ENCODE assay signal across 24 cellular contexts in the genomic region with DNA sequence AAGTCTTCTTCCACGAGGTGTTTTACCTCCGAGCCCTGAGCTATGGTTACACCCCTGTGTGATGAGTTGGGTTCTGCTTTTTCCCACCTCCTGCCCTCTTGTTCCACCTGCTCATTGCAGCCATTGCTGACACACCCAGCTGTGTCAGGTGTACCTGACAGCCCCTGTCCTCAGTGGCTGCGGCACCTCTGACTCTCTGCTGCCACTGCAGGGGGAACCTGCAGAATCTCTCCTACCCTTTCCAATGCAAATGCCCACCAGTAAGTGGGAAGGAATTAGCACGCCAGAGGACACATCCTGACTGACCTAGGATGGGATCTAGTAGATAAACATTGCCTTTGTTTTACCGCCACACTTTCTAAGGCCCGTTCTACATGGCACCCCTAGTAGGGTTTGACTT.
DNase-seq lines count a peak whose midpoint lies in the region; ATAC-seq and TF ChIP-seq lines count a peak whose summit lies in the region.
"Had no signal": no experiment of that assay in that cellular context is flagged by ENCODE, and none has a peak within 500 bp of the region (broad histone marks: within the 10 kb centered on the region; RNA-seq: fewer than 3 reads in every experiment).

No MANE protein-coding gene starts in this region.

- no peak overlapping the region for H3K27ac Mint-ChIP-seq in WTC11
- H3K27ac Mint-ChIP-seq: activated B cell treated with CpG ODN at 0.5 μM for 24 hours; activated naive CD4-positive, alpha-beta T cell treated with anti-CD3 and anti-CD28 coated beads, Interleukin-2, amount 50 U/mL, for 24 hours; CD8-positive, alpha-beta T cell; naive thymus-derived CD8-positive, alpha-beta T cell had no signal

- peaks cover 16% of the 10 kb centered on the region for H3K4me1 Mint-ChIP-seq in WTC11
- H3K4me1 Mint-ChIP-seq: activated B cell treated with CpG ODN at 0.5 μM for 24 hours; activated naive CD4-positive, alpha-beta T cell treated with anti-CD3 and anti-CD28 coated beads, Interleukin-2, amount 50 U/mL, for 24 hours; naive thymus-derived CD8-positive, alpha-beta T cell had no signal

- no peak overlapping the region for H3K4me3 Mint-ChIP-seq in WTC11
- H3K4me3 Mint-ChIP-seq: activated B cell treated with CpG ODN at 0.5 μM for 24 hours; activated naive CD4-positive, alpha-beta T cell treated with anti-CD3 and anti-CD28 coated beads, Interleukin-2, amount 50 U/mL, for 24 hours; CD8-positive, alpha-beta T cell; naive thymus-derived CD8-positive, alpha-beta T cell had no signal

- ATAC-seq in WTC11, result peak; percentile 91
- ATAC-seq: CD8-positive, alpha-beta T cell; foreskin keratinocyte; left lung; naive thymus-derived CD8-positive, alpha-beta T cell; SK-N-SH treated with all-trans-retinoic acid at 6 μM for 48 hours had no signal

- H3K9me3 Mint-ChIP-seq in WTC11, result no peaks in the 10 kb centered on the region
- H3K9me3 Mint-ChIP-seq: activated B cell treated with CpG ODN at 0.5 μM for 24 hours; activated naive CD4-positive, alpha-beta T cell treated with anti-CD3 and anti-CD28 coated beads, Interleukin-2, amount 50 U/mL, for 24 hours; CD8-positive, alpha-beta T cell; naive thymus-derived CD8-positive, alpha-beta T cell had no signal

- no peaks in the 10 kb centered on the region; the same call in 1 of the 2 replicates for H3K27me3 Mint-ChIP-seq in WTC11 (ENCODE audit: low read depth)
- H3K27me3 Mint-ChIP-seq: activated B cell treated with CpG ODN at 0.5 μM for 24 hours; activated naive CD4-positive, alpha-beta T cell treated with anti-CD3 and anti-CD28 coated beads, Interleukin-2, amount 50 U/mL, for 24 hours had no signal

- no peaks in the 10 kb centered on the region for H3K36me3 Mint-ChIP-seq in WTC11
- H3K36me3 Mint-ChIP-seq: activated naive CD4-positive, alpha-beta T cell treated with anti-CD3 and anti-CD28 coated beads, Interleukin-2, amount 50 U/mL, for 24 hours; CD8-positive, alpha-beta T cell; naive thymus-derived CD8-positive, alpha-beta T cell had no signal

- POLR2A ChIA-PET in WTC11 (lab: Charles Lee), result no interaction called here

- CTCF ChIA-PET in WTC11 (lab: Charles Lee), result interaction anchor here (1.5 to 1.8 kb wide), 2 partner anchors 15 to 459 kb away, joined by 4 to 5 read pairs; no protein-coding TSS in a partner anchor

- no peak for TF ChIP-seq CTCF in WTC11 (IDR thresholded peaks at IDR 0.05)

- DNase-seq in NCI-H1105 treated with DMSO at 0.1 percent for 48 hours (lab: John Stamatoyannopoulos, UW) (peak; percentile 65), NCI-H1105 (lab: John Stamatoyannopoulos, UW) (no peak), SIG-M5 treated with dmso at 0.1 percent for 504 hours (lab: John Stamatoyannopoulos, UW; ENCODE audit: unreplicated experiment) (peak; percentile 0), SIG-M5 (lab: John Stamatoyannopoulos, UW) (no peak), WTC11 (ENCODE audit: low spot score) (peak; percentile 33), NCI-H69 (lab: John Stamatoyannopoulos, UW) (no peak)
- no peak for DNase-seq in NK-92 treated with Interleukin-12 subunit alpha and Interleukin-12 subunit beta, amount 100 ng/mL, for 24 hours (lab: John Stamatoyannopoulos, UW)
- no peak for DNase-seq in stimulated activated CD4-positive, alpha-beta T cell treated with anti-CD3 and anti-CD28 coated beads, Interleukin-4, amount 100 ng/mL, for 1 hour
- DNase-seq: activated B cell treated with CpG ODN at 0.5 μM for 24 hours; activated CD4-positive, alpha-beta T cell treated with anti-CD3 and anti-CD28 coated beads, Interleukin-2, amount 50 U/mL, for 4 hours; activated CD8-positive, alpha-beta memory T cell treated with anti-CD3 and anti-CD28 coated beads, Interleukin-2, amount 50 U/mL, for 4 hours; CD8-positive, alpha-beta T cell; DMS79; effector memory CD4-positive, alpha-beta T cell; foreskin keratinocyte; GOT3; left lung; midbrain; naive thymus-derived CD8-positive, alpha-beta T cell; NCI-H1048; stimulated activated CD4-positive, alpha-beta T cell treated with anti-CD3 and anti-CD28 coated beads, Interleukin-1b, Interleukin-23, amount 100 ng/mL, for 48 hours; upper lobe of left lung had no signal

TF ChIP-seq in WTC11, 78 proteins besides CTCF, POLR2A, EP300 and RAD21 (continues in another document):
- TF ChIP-seq SP1 (CRISPR knock-in tag; conservative IDR thresholded peaks at IDR 0.05) (no peak), ZNF232 (CRISPR knock-in tag; IDR thresholded peaks at IDR 0.05) (no peak), GABPB1 (CRISPR knock-in tag; IDR thresholded peaks at IDR 0.05) (no peak), FOXJ3 (CRISPR knock-in tag; IDR thresholded peaks at IDR 0.05; ENCODE audit: borderline replicate concordance) (no peak), CREB1 (CRISPR knock-in tag; IDR thresholded peaks at IDR 0.05) (no peak), ZNF317 (CRISPR knock-in tag; IDR thresholded peaks at IDR 0.05; ENCODE audit: borderline replicate concordance, low read depth) (0 out of 2 replicates have a peak, but pooled peaks have one; percentile 24), TEAD1 (CRISPR knock-in tag; IDR thresholded peaks at IDR 0.05) (0 out of 2 replicates have a peak, but pooled peaks have one; percentile 20)
- TF ChIP-seq, protein P1, sequence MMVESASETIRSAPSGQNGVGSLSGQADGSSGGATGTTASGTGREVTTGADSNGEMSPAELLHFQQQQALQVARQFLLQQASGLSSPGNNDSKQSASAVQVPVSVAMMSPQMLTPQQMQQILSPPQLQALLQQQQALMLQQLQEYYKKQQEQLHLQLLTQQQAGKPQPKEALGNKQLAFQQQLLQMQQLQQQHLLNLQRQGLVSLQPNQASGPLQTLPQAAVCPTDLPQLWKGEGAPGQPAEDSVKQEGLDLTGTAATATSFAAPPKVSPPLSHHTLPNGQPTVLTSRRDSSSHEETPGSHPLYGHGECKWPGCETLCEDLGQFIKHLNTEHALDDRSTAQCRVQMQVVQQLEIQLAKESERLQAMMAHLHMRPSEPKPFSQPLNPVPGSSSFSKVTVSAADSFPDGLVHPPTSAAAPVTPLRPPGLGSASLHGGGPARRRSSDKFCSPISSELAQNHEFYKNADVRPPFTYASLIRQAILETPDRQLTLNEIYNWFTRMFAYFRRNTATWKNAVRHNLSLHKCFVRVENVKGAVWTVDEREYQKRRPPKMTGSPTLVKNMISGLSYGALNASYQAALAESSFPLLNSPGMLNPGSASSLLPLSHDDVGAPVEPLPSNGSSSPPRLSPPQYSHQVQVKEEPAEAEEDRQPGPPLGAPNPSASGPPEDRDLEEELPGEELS (CRISPR knock-in tag; IDR thresholded peaks at IDR 0.05), result no peak
- TF ChIP-seq, protein P2, sequence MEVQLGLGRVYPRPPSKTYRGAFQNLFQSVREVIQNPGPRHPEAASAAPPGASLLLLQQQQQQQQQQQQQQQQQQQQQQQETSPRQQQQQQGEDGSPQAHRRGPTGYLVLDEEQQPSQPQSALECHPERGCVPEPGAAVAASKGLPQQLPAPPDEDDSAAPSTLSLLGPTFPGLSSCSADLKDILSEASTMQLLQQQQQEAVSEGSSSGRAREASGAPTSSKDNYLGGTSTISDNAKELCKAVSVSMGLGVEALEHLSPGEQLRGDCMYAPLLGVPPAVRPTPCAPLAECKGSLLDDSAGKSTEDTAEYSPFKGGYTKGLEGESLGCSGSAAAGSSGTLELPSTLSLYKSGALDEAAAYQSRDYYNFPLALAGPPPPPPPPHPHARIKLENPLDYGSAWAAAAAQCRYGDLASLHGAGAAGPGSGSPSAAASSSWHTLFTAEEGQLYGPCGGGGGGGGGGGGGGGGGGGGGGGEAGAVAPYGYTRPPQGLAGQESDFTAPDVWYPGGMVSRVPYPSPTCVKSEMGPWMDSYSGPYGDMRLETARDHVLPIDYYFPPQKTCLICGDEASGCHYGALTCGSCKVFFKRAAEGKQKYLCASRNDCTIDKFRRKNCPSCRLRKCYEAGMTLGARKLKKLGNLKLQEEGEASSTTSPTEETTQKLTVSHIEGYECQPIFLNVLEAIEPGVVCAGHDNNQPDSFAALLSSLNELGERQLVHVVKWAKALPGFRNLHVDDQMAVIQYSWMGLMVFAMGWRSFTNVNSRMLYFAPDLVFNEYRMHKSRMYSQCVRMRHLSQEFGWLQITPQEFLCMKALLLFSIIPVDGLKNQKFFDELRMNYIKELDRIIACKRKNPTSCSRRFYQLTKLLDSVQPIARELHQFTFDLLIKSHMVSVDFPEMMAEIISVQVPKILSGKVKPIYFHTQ (CRISPR knock-in tag; IDR thresholded peaks at IDR 0.05), result no peak
- TF ChIP-seq, protein P3, sequence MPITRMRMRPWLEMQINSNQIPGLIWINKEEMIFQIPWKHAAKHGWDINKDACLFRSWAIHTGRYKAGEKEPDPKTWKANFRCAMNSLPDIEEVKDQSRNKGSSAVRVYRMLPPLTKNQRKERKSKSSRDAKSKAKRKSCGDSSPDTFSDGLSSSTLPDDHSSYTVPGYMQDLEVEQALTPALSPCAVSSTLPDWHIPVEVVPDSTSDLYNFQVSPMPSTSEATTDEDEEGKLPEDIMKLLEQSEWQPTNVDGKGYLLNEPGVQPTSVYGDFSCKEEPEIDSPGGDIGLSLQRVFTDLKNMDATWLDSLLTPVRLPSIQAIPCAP (CRISPR knock-in tag; IDR thresholded peaks at IDR 0.05), result no peak
- TF ChIP-seq, protein P4, sequence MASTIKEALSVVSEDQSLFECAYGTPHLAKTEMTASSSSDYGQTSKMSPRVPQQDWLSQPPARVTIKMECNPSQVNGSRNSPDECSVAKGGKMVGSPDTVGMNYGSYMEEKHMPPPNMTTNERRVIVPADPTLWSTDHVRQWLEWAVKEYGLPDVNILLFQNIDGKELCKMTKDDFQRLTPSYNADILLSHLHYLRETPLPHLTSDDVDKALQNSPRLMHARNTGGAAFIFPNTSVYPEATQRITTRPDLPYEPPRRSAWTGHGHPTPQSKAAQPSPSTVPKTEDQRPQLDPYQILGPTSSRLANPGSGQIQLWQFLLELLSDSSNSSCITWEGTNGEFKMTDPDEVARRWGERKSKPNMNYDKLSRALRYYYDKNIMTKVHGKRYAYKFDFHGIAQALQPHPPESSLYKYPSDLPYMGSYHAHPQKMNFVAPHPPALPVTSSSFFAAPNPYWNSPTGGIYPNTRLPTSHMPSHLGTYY (CRISPR knock-in tag; IDR thresholded peaks at IDR 0.05), result no peak
- TF ChIP-seq, protein P5, sequence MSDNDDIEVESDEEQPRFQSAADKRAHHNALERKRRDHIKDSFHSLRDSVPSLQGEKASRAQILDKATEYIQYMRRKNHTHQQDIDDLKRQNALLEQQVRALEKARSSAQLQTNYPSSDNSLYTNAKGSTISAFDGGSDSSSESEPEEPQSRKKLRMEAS (CRISPR knock-in tag; IDR thresholded peaks at IDR 0.05), result peak; percentile 44; the same call in 1 of the 2 replicates
- TF ChIP-seq, protein P6, sequence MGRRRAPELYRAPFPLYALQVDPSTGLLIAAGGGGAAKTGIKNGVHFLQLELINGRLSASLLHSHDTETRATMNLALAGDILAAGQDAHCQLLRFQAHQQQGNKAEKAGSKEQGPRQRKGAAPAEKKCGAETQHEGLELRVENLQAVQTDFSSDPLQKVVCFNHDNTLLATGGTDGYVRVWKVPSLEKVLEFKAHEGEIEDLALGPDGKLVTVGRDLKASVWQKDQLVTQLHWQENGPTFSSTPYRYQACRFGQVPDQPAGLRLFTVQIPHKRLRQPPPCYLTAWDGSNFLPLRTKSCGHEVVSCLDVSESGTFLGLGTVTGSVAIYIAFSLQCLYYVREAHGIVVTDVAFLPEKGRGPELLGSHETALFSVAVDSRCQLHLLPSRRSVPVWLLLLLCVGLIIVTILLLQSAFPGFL (CRISPR knock-in tag; IDR thresholded peaks at IDR 0.05; ENCODE audit: borderline replicate concordance), result no peak

Comparison
In these comparisons a context has a peak if more than half of its experiments do, and no peak if none do; other contexts are left out.
1. DNase-seq: peak in NCI-H1105 treated with DMSO at 0.1 percent for 48 hours (single experiment), SIG-M5 treated with dmso at 0.1 percent for 504 hours (single experiment) and WTC11 (single experiment); none in NCI-H1105 (single experiment), SIG-M5 (single experiment), NK-92 treated with Interleukin-12 subunit alpha and Interleukin-12 subunit beta, amount 100 ng/mL, for 24 hours (single experiment), NCI-H69 (single experiment) and stimulated activated CD4-positive, alpha-beta T cell treated with anti-CD3 and anti-CD28 coated beads, Interleukin-4, amount 100 ng/mL, for 1 hour (single experiment).